1 cellular context compared by ENCODE assay signal in the genomic region with DNA sequence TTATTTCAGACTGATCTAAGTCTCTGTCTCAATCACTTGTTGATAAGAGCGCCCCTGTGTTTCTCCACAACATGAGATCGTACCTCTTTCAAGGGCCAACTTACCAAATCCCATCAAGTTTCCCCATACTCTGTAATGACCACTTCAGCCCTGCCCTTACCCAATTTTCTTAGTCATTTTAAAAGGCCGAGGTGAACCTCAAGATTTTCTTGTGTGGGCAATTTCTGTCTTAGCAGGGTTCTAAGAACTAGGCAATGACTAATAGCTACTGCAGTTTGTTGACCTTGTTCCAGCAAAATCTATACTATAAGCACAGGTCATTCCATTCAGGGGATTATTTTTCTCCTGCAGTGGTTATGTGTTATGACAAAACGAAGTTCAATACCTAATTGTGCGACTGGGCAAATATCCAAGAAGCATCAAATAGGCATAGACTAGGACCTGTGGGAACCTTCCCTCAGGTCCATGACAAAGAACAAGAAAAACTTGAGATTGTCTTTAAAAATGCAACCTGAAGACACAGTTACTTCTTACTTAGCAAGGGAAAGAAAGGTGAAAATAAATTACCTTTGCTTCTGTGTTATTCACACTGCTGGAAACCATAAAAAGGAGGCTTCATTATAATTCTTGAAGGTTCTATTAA.
TF ChIP-seq lines count a peak whose summit lies in the region.

No MANE protein-coding gene starts in this region.

TF ChIP-seq in WTC11, 78 proteins besides CTCF, POLR2A, EP300 and RAD21 (continued from another document):
- TF ChIP-seq, protein P1, sequence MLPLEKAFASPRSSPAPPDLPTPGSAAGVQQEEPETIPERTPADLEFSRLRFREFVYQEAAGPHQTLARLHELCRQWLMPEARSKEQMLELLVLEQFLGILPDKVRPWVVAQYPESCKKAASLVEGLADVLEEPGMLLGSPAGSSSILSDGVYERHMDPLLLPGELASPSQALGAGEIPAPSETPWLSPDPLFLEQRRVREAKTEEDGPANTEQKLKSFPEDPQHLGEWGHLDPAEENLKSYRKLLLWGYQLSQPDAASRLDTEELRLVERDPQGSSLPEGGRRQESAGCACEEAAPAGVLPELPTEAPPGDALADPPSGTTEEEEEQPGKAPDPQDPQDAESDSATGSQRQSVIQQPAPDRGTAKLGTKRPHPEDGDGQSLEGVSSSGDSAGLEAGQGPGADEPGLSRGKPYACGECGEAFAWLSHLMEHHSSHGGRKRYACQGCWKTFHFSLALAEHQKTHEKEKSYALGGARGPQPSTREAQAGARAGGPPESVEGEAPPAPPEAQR (CRISPR knock-in tag; IDR thresholded peaks at IDR 0.05) = no peak
- TF ChIP-seq ZNF396 (CRISPR knock-in tag; IDR thresholded peaks at IDR 0.05; ENCODE audit: borderline replicate concordance) (no peak), ZNF263 (CRISPR knock-in tag; IDR thresholded peaks at IDR 0.05; ENCODE audit: low read depth) (no peak), ZNF232 (CRISPR knock-in tag; IDR thresholded peaks at IDR 0.05) (no peak), ZBTB21 (CRISPR knock-in tag; IDR thresholded peaks at IDR 0.05; ENCODE audit: borderline replicate concordance) (no peak), TEAD1 (CRISPR knock-in tag; IDR thresholded peaks at IDR 0.05) (no peak)
